ENCODE assay signal across 14 cellular contexts in the genomic region with DNA sequence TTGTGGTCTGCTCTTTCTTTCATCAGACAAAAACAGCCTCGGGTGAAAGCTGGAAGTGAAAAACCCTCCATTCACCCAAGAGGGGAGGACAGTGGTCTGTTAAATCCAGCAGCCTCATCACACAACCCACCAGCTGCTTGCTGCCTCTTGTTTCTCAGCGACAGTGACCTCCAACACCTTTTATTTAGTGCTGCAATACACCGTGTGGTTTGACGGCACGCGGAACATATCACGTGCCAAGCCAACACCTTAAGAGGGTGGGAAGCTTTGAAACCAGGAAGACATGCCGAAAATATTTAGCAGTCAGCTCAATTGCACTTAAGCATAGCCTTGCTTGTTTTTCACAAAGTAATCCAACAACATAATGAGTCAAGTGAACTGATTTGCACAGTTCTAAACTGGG. TPM values are rescaled to one million over a fixed set of nuclear protein-coding genes. Genes with fewer than 3 reads are reported as not detected.
DNase-seq lines count a peak whose midpoint lies in the region; ATAC-seq, FAIRE-seq and TF ChIP-seq lines count a peak whose summit lies in the region.
"Had no signal": no experiment of that assay in that cellular context is flagged by ENCODE, and none has a peak within 500 bp of the region (broad histone marks: within the 10 kb centered on the region; RNA-seq: fewer than 3 reads in every experiment).

No MANE protein-coding gene starts in this region.

- ATAC-seq in heart left ventricle (no peak), GM19351 (IDR thresholded peaks at IDR 0.05; ENCODE audit: unreplicated experiment) (no peak)
- ATAC-seq in natural killer cell treated with Interleukin-12 subunit alpha and Interleukin-12 subunit beta and Interleukin-15 and Interleukin-18, amount 100 ng/mL, for 72 hours, result peak; percentile 53 to 68
- ATAC-seq: activated CD8-positive, alpha-beta memory T cell treated with anti-CD3 and anti-CD28 coated beads, Interleukin-2, amount 10 ng/mL, durations not matched to agents 7 days and 5 days; left cardiac atrium; stimulated activated naive B cell treated with anti-CD40 and anti-IgM and Interleukin-4, amounts not matched to agents 10 μg/mL and 1 μg/mL and 100 μg/mL, for 72 hours had no signal

- intact Hi-C loops in heart left ventricle (cut with DNase I), result no loop called here

- FAIRE-seq in bronchial epithelial cell (lab: Jason Lieb, UNC), result peak; percentile 70

- no peaks in the 10 kb centered on the region for H3K27me3 Mint-ChIP-seq in natural killer cell treated with Interleukin-12 subunit alpha and Interleukin-12 subunit beta and Interleukin-15 and Interleukin-18, amount 100 ng/mL, for 72 hours

- DNase-seq in cardiac muscle cell (ENCODE audit: low read depth in 1 of 2, low spot score in 1 of 2) (no peak), heart left ventricle (no peak), bronchial epithelial cell (ENCODE audit: low read depth) (peak; percentile 83), SKM-1 treated with dmso at 0.1 percent for 144 hours (lab: John Stamatoyannopoulos, UW; ENCODE audit: unreplicated experiment) (no peak)
- DNase-seq in natural killer cell treated with Interleukin-12 subunit alpha and Interleukin-12 subunit beta and Interleukin-15 and Interleukin-18, amount 100 ng/mL, for 72 hours (ENCODE audit: low spot score), result no peak
- DNase-seq in central memory CD4-positive, alpha-beta T cell, result no peak
- no peak for DNase-seq in effector memory CD4-positive, alpha-beta T cell
- DNase-seq: activated CD8-positive, alpha-beta memory T cell treated with anti-CD3 and anti-CD28 coated beads, Interleukin-2, amount 10 ng/mL, durations not matched to agents 7 days and 5 days; aorta; left cardiac atrium; sigmoid colon; stimulated activated naive B cell treated with anti-CD40 and anti-IgM and Interleukin-4, amounts not matched to agents 10 μg/mL and 1 μg/mL and 100 μg/mL, for 72 hours had no signal

- no peaks in the 10 kb centered on the region for H3K36me3 Mint-ChIP-seq in natural killer cell treated with Interleukin-12 subunit alpha and Interleukin-12 subunit beta and Interleukin-15 and Interleukin-18, amount 100 ng/mL, for 72 hours
- H3K36me3 Mint-ChIP-seq: activated CD8-positive, alpha-beta memory T cell treated with anti-CD3 and anti-CD28 coated beads, Interleukin-2, amount 10 ng/mL, durations not matched to agents 7 days and 5 days; stimulated activated naive B cell treated with anti-CD40 and anti-IgM and Interleukin-4, amounts not matched to agents 10 μg/mL and 1 μg/mL and 100 μg/mL, for 72 hours had no signal

- no peaks in the 10 kb centered on the region for H3K9me3 ChIP-seq in cardiac muscle cell (ENCODE audit: low read depth)
- no peaks in the 10 kb centered on the region for H3K9me3 ChIP-seq in heart left ventricle
- no peaks in the 10 kb centered on the region for H3K9me3 ChIP-seq in effector memory CD4-positive, alpha-beta T cell (ENCODE audit: control insufficient read depth, low read length)
- H3K9me3 ChIP-seq: esophagus muscularis mucosa, sigmoid colon had no signal

- WGBS in heart left ventricle, 4 donors, result 34 to 44% (median 41%) methylated on average over 8 of the region's 8 CpGs

- H3K27me3 ChIP-seq in cardiac muscle cell (no peaks in the 10 kb centered on the region), heart left ventricle (no peaks in the 10 kb centered on the region), bronchial epithelial cell (ENCODE audit: control insufficient read depth, insufficient read depth, low read length) (no peaks in the 10 kb centered on the region)
- H3K27me3 ChIP-seq in effector memory CD4-positive, alpha-beta T cell (replicated peaks; ENCODE audit: control insufficient read depth, insufficient read depth, low read length, poor library complexity, severe bottlenecking), result no peaks in the 10 kb centered on the region
- H3K27me3 ChIP-seq: esophagus muscularis mucosa, sigmoid colon had no signal

- H3K4me3 Mint-ChIP-seq in natural killer cell treated with Interleukin-12 subunit alpha and Interleukin-12 subunit beta and Interleukin-15 and Interleukin-18, amount 100 ng/mL, for 72 hours, result peak overlapping the region; percentile 40
- H3K4me3 Mint-ChIP-seq: activated CD8-positive, alpha-beta memory T cell treated with anti-CD3 and anti-CD28 coated beads, Interleukin-2, amount 10 ng/mL, durations not matched to agents 7 days and 5 days; stimulated activated naive B cell treated with anti-CD40 and anti-IgM and Interleukin-4, amounts not matched to agents 10 μg/mL and 1 μg/mL and 100 μg/mL, for 72 hours had no signal

- H3K4me3 ChIP-seq in cardiac muscle cell (no peak overlapping the region), heart left ventricle (no peak overlapping the region), bronchial epithelial cell (ENCODE audit: low read depth, low read length) (peak overlapping the region; percentile 11)
- no peak overlapping the region for H3K4me3 ChIP-seq in effector memory CD4-positive, alpha-beta T cell (ENCODE audit: insufficient read depth, low read depth, low read length, poor library complexity, severe bottlenecking)
- H3K4me3 ChIP-seq: esophagus muscularis mucosa, sigmoid colon had no signal

- peaks cover 17% of the 10 kb centered on the region for H3K4me1 ChIP-seq in cardiac muscle cell (ENCODE audit: low read depth)
- H3K4me1 ChIP-seq in heart left ventricle, result no peaks in the 10 kb centered on the region
- H3K4me1 ChIP-seq in effector memory CD4-positive, alpha-beta T cell (ENCODE audit: control insufficient read depth, insufficient read depth, low read length, poor library complexity, severe bottlenecking), result no peaks in the 10 kb centered on the region
- H3K4me1 ChIP-seq: esophagus muscularis mucosa, sigmoid colon had no signal

- H3K27ac Mint-ChIP-seq in natural killer cell treated with Interleukin-12 subunit alpha and Interleukin-12 subunit beta and Interleukin-15 and Interleukin-18, amount 100 ng/mL, for 72 hours, result no peak overlapping the region
- H3K27ac Mint-ChIP-seq: activated CD8-positive, alpha-beta memory T cell treated with anti-CD3 and anti-CD28 coated beads, Interleukin-2, amount 10 ng/mL, durations not matched to agents 7 days and 5 days; stimulated activated naive B cell treated with anti-CD40 and anti-IgM and Interleukin-4, amounts not matched to agents 10 μg/mL and 1 μg/mL and 100 μg/mL, for 72 hours had no signal

- H3K27ac ChIP-seq in cardiac muscle cell, result peak overlapping the region; percentile 65
- H3K27ac ChIP-seq in heart left ventricle, result no peak overlapping the region
- no peak overlapping the region for H3K27ac ChIP-seq in effector memory CD4-positive, alpha-beta T cell (ENCODE audit: insufficient read depth, low read length, poor library complexity, severe bottlenecking)
- H3K27ac ChIP-seq: esophagus muscularis mucosa, sigmoid colon had no signal

- no peaks in the 10 kb centered on the region for H3K9me3 Mint-ChIP-seq in natural killer cell treated with Interleukin-12 subunit alpha and Interleukin-12 subunit beta and Interleukin-15 and Interleukin-18, amount 100 ng/mL, for 72 hours
- H3K9me3 Mint-ChIP-seq: stimulated activated naive B cell treated with anti-CD40 and anti-IgM and Interleukin-4, amounts not matched to agents 10 μg/mL and 1 μg/mL and 100 μg/mL, for 72 hours had no signal

- H3K36me3 ChIP-seq in cardiac muscle cell (no peaks in the 10 kb centered on the region), heart left ventricle (no peaks in the 10 kb centered on the region), bronchial epithelial cell (ENCODE audit: control insufficient read depth, insufficient read depth, low read length) (peaks cover 2% of the 10 kb centered on the region)
- no peaks in the 10 kb centered on the region for H3K36me3 ChIP-seq in effector memory CD4-positive, alpha-beta T cell (ENCODE audit: control insufficient read depth, insufficient read depth, low read length)
- H3K36me3 ChIP-seq: esophagus muscularis mucosa, sigmoid colon had no signal

- H3K4me1 Mint-ChIP-seq in natural killer cell treated with Interleukin-12 subunit alpha and Interleukin-12 subunit beta and Interleukin-15 and Interleukin-18, amount 100 ng/mL, for 72 hours (ENCODE audit: low read depth in 2 of 2), result peaks cover 12% of the 10 kb centered on the region in 2 donors
- H3K4me1 Mint-ChIP-seq: stimulated activated naive B cell treated with anti-CD40 and anti-IgM and Interleukin-4, amounts not matched to agents 10 μg/mL and 1 μg/mL and 100 μg/mL, for 72 hours had no signal

- TF ChIP-seq CTCF in cardiac muscle cell (IDR thresholded peaks at IDR 0.05; ENCODE audit: low read depth, low read length), result no peak
- no peak for TF ChIP-seq CTCF in heart left ventricle (IDR thresholded peaks at IDR 0.05)
- no peak for TF ChIP-seq CTCF in bronchial epithelial cell (IDR thresholded peaks at IDR 0.05; ENCODE audit: insufficient read depth, low read length, severe bottlenecking)

- TF ChIP-seq POLR2A in heart left ventricle (IDR thresholded peaks at IDR 0.05), result no peak

RNA-seq across cellular contexts. Expression of a gene that starts 39.8 kb away (rescaled TPM):
- total RNA-seq in cardiac muscle cell (8.5 and 12.0 TPM in 2 replicates), heart left ventricle (10 to 100 TPM in 6 of 9 donors, 1 to 10 TPM in 3; 7.3 to 19.8 (median 10.2) TPM), bronchial epithelial cell (2.9 and 5.0 TPM in 2 replicates)
- polyA plus RNA-seq in cardiac muscle cell (14.5 and 18.8 TPM in 2 replicates), heart left ventricle (1 to 10 TPM; 5.3 to 6.9 TPM)
- total RNA-seq in natural killer cell treated with Interleukin-12 subunit alpha and Interleukin-12 subunit beta and Interleukin-15 and Interleukin-18, amount 100 ng/mL, for 72 hours, result 10 to 100 TPM; 14.7 to 15.6 TPM

RNA-seq across cellular contexts. Expression of a gene that starts 55.5 kb away (rescaled TPM):
- 5.6 and 7.7 TPM in 2 replicates for total RNA-seq in cardiac muscle cell
- polyA plus RNA-seq in cardiac muscle cell, result 2.6 and 4.6 TPM in 2 replicates
- total RNA-seq in heart left ventricle, result 1 to 10 TPM in 6 of 9 donors, under 1 TPM in 3; 0.37 to 4.2 (median 1.3) TPM
- polyA plus RNA-seq in heart left ventricle, result under 1 TPM; 0.14 to 0.27 TPM
- total RNA-seq in bronchial epithelial cell, result 7.6 and 22.3 TPM in 2 replicates
- total RNA-seq in natural killer cell treated with Interleukin-12 subunit alpha and Interleukin-12 subunit beta and Interleukin-15 and Interleukin-18, amount 100 ng/mL, for 72 hours, result under 1 TPM; 0.56 to 0.90 TPM

Comparison
In these comparisons a context has a peak if more than half of its experiments do, and no peak if none do; other contexts are left out.
1. ATAC-seq: peak in natural killer cell treated with Interleukin-12 subunit alpha and Interleukin-12 subunit beta and Interleukin-15 and Interleukin-18, amount 100 ng/mL, for 72 hours (2 of 2); none in heart left ventricle (0 of 4) and GM19351 (single experiment).